1 cellular context compared by ENCODE assay signal in the genomic region with DNA sequence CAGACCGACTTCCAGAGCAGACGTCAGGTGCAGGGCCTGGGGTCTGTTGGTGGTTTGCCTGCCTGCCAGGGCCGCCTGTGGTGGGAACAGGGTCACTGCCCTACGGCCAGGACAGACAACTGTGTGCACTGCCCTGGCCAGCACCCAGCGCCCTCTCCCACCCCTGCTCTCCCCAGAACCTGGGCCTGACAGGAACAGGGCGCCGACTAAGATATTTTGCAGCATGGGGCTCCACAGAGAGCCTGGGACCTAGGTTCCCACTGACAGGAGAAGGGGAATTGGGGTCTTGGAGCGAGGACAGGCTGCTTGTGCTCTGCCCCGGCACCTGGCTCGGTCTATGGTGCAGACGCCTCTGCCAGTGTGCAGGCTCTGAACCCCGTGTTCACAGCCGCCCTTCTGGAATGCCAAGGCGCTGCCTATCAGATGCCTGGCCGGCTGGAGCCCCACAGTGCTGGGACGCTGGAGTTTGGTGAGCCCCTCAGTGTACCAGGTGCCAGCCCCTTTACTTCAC.
TF ChIP-seq lines count a peak whose summit lies in the region.

No MANE protein-coding gene starts in this region.

TF ChIP-seq in HepG2, 621 proteins besides CTCF, POLR2A, EP300 and RAD21:
- TF ChIP-seq NFATC3 (CRISPR knock-in tag; IDR thresholded peaks at IDR 0.05) (no peak), RBAK (CRISPR knock-in tag; IDR thresholded peaks at IDR 0.05) (no peak), NFE2 (CRISPR knock-in tag; IDR thresholded peaks at IDR 0.05) (no peak), SRSF4 (IDR thresholded peaks at IDR 0.05; ENCODE audit: low read depth, low read length, poor library complexity, severe bottlenecking) (no peak), PAX8 (CRISPR knock-in tag; IDR thresholded peaks at IDR 0.05; ENCODE audit: borderline replicate concordance) (no peak), TAF1 (CRISPR knock-in tag; IDR thresholded peaks at IDR 0.05) (no peak), ATF7-NPFF (CRISPR knock-in tag; IDR thresholded peaks at IDR 0.05; ENCODE audit: low read depth) (no peak), BRCA1 (CRISPR knock-in tag; IDR thresholded peaks at IDR 0.05) (no peak), TBL1XR1 (IDR thresholded peaks at IDR 0.05; ENCODE audit: borderline replicate concordance, low read length, partially characterized antibody) (no peak), SMARCE1 (IDR thresholded peaks at IDR 0.05; ENCODE audit: borderline replicate concordance) (no peak), NR3C1 (CRISPR knock-in tag; IDR thresholded peaks at IDR 0.05) (no peak)
- TF ChIP-seq, protein P1, sequence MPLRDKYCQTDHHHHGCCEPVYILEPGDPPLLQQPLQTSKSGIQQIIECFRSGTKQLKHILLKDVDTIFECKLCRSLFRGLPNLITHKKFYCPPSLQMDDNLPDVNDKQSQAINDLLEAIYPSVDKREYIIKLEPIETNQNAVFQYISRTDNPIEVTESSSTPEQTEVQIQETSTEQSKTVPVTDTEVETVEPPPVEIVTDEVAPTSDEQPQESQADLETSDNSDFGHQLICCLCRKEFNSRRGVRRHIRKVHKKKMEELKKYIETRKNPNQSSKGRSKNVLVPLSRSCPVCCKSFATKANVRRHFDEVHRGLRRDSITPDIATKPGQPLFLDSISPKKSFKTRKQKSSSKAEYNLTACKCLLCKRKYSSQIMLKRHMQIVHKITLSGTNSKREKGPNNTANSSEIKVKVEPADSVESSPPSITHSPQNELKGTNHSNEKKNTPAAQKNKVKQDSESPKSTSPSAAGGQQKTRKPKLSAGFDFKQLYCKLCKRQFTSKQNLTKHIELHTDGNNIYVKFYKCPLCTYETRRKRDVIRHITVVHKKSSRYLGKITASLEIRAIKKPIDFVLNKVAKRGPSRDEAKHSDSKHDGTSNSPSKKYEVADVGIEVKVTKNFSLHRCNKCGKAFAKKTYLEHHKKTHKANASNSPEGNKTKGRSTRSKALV (CRISPR knock-in tag; IDR thresholded peaks at IDR 0.05): no peak
- TF ChIP-seq, protein P2, sequence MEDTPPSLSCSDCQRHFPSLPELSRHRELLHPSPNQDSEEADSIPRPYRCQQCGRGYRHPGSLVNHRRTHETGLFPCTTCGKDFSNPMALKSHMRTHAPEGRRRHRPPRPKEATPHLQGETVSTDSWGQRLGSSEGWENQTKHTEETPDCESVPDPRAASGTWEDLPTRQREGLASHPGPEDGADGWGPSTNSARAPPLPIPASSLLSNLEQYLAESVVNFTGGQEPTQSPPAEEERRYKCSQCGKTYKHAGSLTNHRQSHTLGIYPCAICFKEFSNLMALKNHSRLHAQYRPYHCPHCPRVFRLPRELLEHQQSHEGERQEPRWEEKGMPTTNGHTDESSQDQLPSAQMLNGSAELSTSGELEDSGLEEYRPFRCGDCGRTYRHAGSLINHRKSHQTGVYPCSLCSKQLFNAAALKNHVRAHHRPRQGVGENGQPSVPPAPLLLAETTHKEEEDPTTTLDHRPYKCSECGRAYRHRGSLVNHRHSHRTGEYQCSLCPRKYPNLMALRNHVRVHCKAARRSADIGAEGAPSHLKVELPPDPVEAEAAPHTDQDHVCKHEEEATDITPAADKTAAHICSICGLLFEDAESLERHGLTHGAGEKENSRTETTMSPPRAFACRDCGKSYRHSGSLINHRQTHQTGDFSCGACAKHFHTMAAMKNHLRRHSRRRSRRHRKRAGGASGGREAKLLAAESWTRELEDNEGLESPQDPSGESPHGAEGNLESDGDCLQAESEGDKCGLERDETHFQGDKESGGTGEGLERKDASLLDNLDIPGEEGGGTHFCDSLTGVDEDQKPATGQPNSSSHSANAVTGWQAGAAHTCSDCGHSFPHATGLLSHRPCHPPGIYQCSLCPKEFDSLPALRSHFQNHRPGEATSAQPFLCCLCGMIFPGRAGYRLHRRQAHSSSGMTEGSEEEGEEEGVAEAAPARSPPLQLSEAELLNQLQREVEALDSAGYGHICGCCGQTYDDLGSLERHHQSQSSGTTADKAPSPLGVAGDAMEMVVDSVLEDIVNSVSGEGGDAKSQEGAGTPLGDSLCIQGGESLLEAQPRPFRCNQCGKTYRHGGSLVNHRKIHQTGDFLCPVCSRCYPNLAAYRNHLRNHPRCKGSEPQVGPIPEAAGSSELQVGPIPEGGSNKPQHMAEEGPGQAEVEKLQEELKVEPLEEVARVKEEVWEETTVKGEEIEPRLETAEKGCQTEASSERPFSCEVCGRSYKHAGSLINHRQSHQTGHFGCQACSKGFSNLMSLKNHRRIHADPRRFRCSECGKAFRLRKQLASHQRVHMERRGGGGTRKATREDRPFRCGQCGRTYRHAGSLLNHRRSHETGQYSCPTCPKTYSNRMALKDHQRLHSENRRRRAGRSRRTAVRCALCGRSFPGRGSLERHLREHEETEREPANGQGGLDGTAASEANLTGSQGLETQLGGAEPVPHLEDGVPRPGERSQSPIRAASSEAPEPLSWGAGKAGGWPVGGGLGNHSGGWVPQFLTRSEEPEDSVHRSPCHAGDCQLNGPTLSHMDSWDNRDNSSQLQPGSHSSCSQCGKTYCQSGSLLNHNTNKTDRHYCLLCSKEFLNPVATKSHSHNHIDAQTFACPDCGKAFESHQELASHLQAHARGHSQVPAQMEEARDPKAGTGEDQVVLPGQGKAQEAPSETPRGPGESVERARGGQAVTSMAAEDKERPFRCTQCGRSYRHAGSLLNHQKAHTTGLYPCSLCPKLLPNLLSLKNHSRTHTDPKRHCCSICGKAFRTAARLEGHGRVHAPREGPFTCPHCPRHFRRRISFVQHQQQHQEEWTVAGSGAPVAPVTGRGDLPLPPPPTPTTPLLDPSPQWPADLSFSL (CRISPR knock-in tag; IDR thresholded peaks at IDR 0.05): no peak
